Comparison of ENCODE assay signal across 10 cellular contexts in genomic region chr6:88870728-88871330, GRCh38.
DNase-seq lines count a peak whose midpoint lies in the region.
"Had no signal": no experiment of that assay in that cellular context is flagged by ENCODE, and none has a peak within 500 bp of the region (broad histone marks: within the 10 kb centered on the region; RNA-seq: fewer than 3 reads in every experiment).

No MANE protein-coding gene starts in this region.

- peaks cover 19% of the 10 kb centered on the region for H3K4me1 Mint-ChIP-seq in activated naive CD4-positive, alpha-beta T cell treated with anti-CD3 and anti-CD28 coated beads, Interleukin-2, amount 10 ng/mL, durations not matched to agents 7 days and 5 days

- CTCF ChIA-PET in activated naive CD4-positive, alpha-beta T cell treated with anti-CD3 and anti-CD28 coated beads, Interleukin-2, amount 10 ng/mL, durations not matched to agents 7 days and 5 days (lab: Charles Lee) = interaction anchor here (0.6 to 1.8 kb wide), 15 partner anchors 12 to 1731 kb away, joined by 3 to 17 read pairs (median 3); no protein-coding TSS in a partner anchor

- H3K9me3 Mint-ChIP-seq in activated naive CD4-positive, alpha-beta T cell treated with anti-CD3 and anti-CD28 coated beads, Interleukin-2, amount 10 ng/mL, durations not matched to agents 7 days and 5 days = no peaks in the 10 kb centered on the region
- H3K9me3 Mint-ChIP-seq: activated naive CD4-positive, alpha-beta T cell treated with anti-CD3 and anti-CD28 coated beads, Interleukin-2, amount 50 U/mL, for 72 hours; stimulated activated naive CD8-positive, alpha-beta T cell treated with anti-CD3 and anti-CD28 coated beads, Interleukin-15, Interleukin-2, amounts not matched to agents 100 ng/mL and 50 ng/mL, for 24 hours had no signal

- no peak overlapping the region for H3K4me3 Mint-ChIP-seq in activated naive CD4-positive, alpha-beta T cell treated with anti-CD3 and anti-CD28 coated beads, Interleukin-2, amount 10 ng/mL, durations not matched to agents 7 days and 5 days
- H3K4me3 Mint-ChIP-seq: stimulated activated naive CD8-positive, alpha-beta T cell treated with anti-CD3 and anti-CD28 coated beads, Interleukin-15, Interleukin-2, amounts not matched to agents 100 ng/mL and 50 ng/mL, for 24 hours had no signal

- H3K36me3 Mint-ChIP-seq in activated naive CD4-positive, alpha-beta T cell treated with anti-CD3 and anti-CD28 coated beads, Interleukin-2, amount 10 ng/mL, durations not matched to agents 7 days and 5 days = peaks cover 7% of the 10 kb centered on the region

- H3K36me3 ChIP-seq in H7 (replicated peaks; ENCODE audit: control insufficient read depth, insufficient read depth, low read length) = no peaks in the 10 kb centered on the region

- H3K27me3 Mint-ChIP-seq in activated naive CD4-positive, alpha-beta T cell treated with anti-CD3 and anti-CD28 coated beads, Interleukin-2, amount 10 ng/mL, durations not matched to agents 7 days and 5 days = no peaks in the 10 kb centered on the region
- H3K27me3 Mint-ChIP-seq: stimulated activated naive CD8-positive, alpha-beta T cell treated with anti-CD3 and anti-CD28 coated beads, Interleukin-15, Interleukin-2, amounts not matched to agents 100 ng/mL and 50 ng/mL, for 24 hours had no signal

- H3K27ac Mint-ChIP-seq in activated naive CD4-positive, alpha-beta T cell treated with anti-CD3 and anti-CD28 coated beads, Interleukin-2, amount 10 ng/mL, durations not matched to agents 7 days and 5 days = no peak overlapping the region
- H3K27ac Mint-ChIP-seq: activated naive CD4-positive, alpha-beta T cell treated with anti-CD3 and anti-CD28 coated beads, Interleukin-2, amount 50 U/mL, for 72 hours; stimulated activated naive CD8-positive, alpha-beta T cell treated with anti-CD3 and anti-CD28 coated beads, Interleukin-15, Interleukin-2, amounts not matched to agents 100 ng/mL and 50 ng/mL, for 24 hours had no signal

- DNase-seq in DMS153 (lab: John Stamatoyannopoulos, UW) (peak; percentile 42), H7 (peak; percentile 8), NCI-H526 treated with DMSO at 0.1 percent for 48 hours (lab: John Stamatoyannopoulos, UW) (peak; percentile 49), hepatic stellate cell (ENCODE audit: low spot score) (peak; percentile 2), HK-2 (ENCODE audit: unreplicated experiment) (no peak), NCI-H1048 (lab: John Stamatoyannopoulos, UW) (no peak)
- peak; percentile 59 for DNase-seq in activated naive CD4-positive, alpha-beta T cell treated with anti-CD3 and anti-CD28 coated beads, Interleukin-2, amount 10 ng/mL, durations not matched to agents 7 days and 5 days
- peak; percentile 1 for DNase-seq in stimulated activated CD4-positive, alpha-beta T cell treated with anti-CD3 and anti-CD28 coated beads, Interleukin-1b, Interleukin-23, amount 100 ng/mL, for 48 hours

- no peak overlapping the region for H3K4me3 ChIP-seq in H7 (ENCODE audit: insufficient read depth, low read depth, low read length)

- H3K27me3 ChIP-seq in H7 (ENCODE audit: control insufficient read depth, insufficient read depth, low read length) = no peaks in the 10 kb centered on the region

Comparison
In these comparisons a context has a peak if more than half of its experiments do, and no peak if none do; other contexts are left out.
1. DNase-seq: peak in DMS153 (single experiment), H7 (single experiment), NCI-H526 treated with DMSO at 0.1 percent for 48 hours (single experiment), activated naive CD4-positive, alpha-beta T cell treated with anti-CD3 and anti-CD28 coated beads, Interleukin-2, amount 10 ng/mL, durations not matched to agents 7 days and 5 days (single experiment), hepatic stellate cell (single experiment) and stimulated activated CD4-positive, alpha-beta T cell treated with anti-CD3 and anti-CD28 coated beads, Interleukin-1b, Interleukin-23, amount 100 ng/mL, for 48 hours (single experiment); none in HK-2 (single experiment) and NCI-H1048 (single experiment).